ENCODE assay signal across 18 cellular contexts in genomic region chr1:44174630-44175029, GRCh38. TPM values are rescaled to one million over a fixed set of nuclear protein-coding genes. Genes with fewer than 3 reads are reported as not detected.
DNase-seq lines count a peak whose midpoint lies in the region; ATAC-seq and TF ChIP-seq lines count a peak whose summit lies in the region.
"Had no signal": no experiment of that assay in that cellular context is flagged by ENCODE, and none has a peak within 500 bp of the region (broad histone marks: within the 10 kb centered on the region; RNA-seq: fewer than 3 reads in every experiment).

No MANE protein-coding gene starts in this region.

- H2BK12ac ChIP-seq in neuronal stem cell (ENCODE audit: low read length): no peak overlapping the region

- H3K36me3 ChIP-seq in HCT116 (ENCODE audit: control insufficient read depth in 1 of 2, insufficient read depth in 2 of 2, low read length in 2 of 2) (no peaks in the 10 kb centered on the region), OCI-LY7 (ENCODE audit: insufficient read depth, low read length) (no peaks in the 10 kb centered on the region), adipocyte (ENCODE audit: control insufficient read depth, insufficient read depth, low read length, severe bottlenecking) (no peaks in the 10 kb centered on the region), neuronal stem cell (replicated peaks in 1 of 2; ENCODE audit: control insufficient read depth in 2 of 2, insufficient read depth in 2 of 2, low read length in 2 of 2) (no peaks in the 10 kb centered on the region)

- CTCF ChIA-PET in HCT116 (lab: Charles Lee): no interaction called here
- CTCF ChIA-PET in OCI-LY7 (lab: Charles Lee; ENCODE audit: unreplicated experiment): no interaction called here

- RAD21 ChIA-PET in HCT116 (lab: Charles Lee; ENCODE audit: low non-redundant PET in 1 of 2, low total read pairs in 2 of 2, uncharacterized antibody in 2 of 2, unreplicated experiment in 2 of 2): no interaction called here

- H2AFZ ChIP-seq in HCT116 (ENCODE audit: low read depth, low read length, poor library complexity, severe bottlenecking) (no peak overlapping the region), OCI-LY7 (ENCODE audit: low read length) (no peak overlapping the region), neuronal stem cell (ENCODE audit: low read length) (no peak overlapping the region)
- H2AFZ ChIP-seq: GM23338 had no signal

- H3K18ac ChIP-seq in neuronal stem cell (ENCODE audit: low read length): no peak overlapping the region

- TF ChIP-seq CTCF in HCT116 (IDR thresholded peaks at IDR 0.05 in 2 of 3, conservative IDR thresholded peaks at IDR 0.05 in 1 of 3; ENCODE audit: borderline replicate concordance in 1 of 3, insufficient read depth in 1 of 3, low read depth in 2 of 3, low read length in 2 of 3) (no peak), OCI-LY7 (conservative IDR thresholded peaks at IDR 0.05; ENCODE audit: low read length) (no peak), coronary artery (IDR thresholded peaks at IDR 0.05) (no peak)

- no peaks in the 10 kb centered on the region for H3K79me1 ChIP-seq in neuronal stem cell (ENCODE audit: low read depth, low read length)

- H3K9me3 ChIP-seq in HCT116 (ENCODE audit: control insufficient read depth in 1 of 2, insufficient read depth in 1 of 2, low read depth in 1 of 2, low read length in 2 of 2) (peaks cover 5 to 8% of the 10 kb centered on the region in 2 experiments; a peak in 3 of 4 replicates), OCI-LY7 (ENCODE audit: low read length) (peaks cover 24% of the 10 kb centered on the region), adipocyte (ENCODE audit: control insufficient read depth, low read length) (peaks cover 10% of the 10 kb centered on the region), neuronal stem cell (replicated peaks in 1 of 2; ENCODE audit: control insufficient read depth in 2 of 2, insufficient read depth in 1 of 2, low read depth in 1 of 2, low read length in 2 of 2) (peaks cover 3 to 8% of the 10 kb centered on the region in 2 donors)

- H3K79me2 ChIP-seq in HCT116 (ENCODE audit: insufficient read depth, low read length): no peaks in the 10 kb centered on the region
- H3K79me2 ChIP-seq in OCI-LY7 (ENCODE audit: insufficient read depth, low read depth, low read length): no peaks in the 10 kb centered on the region

- no TSS peak for BruUV-seq in HCT116 (replicated peaks; lab: Mats Ljungman, UMichigan)
- BruUV-seq in OCI-LY7 (replicated peaks; lab: Mats Ljungman, UMichigan): no TSS peak

- TF ChIP-seq POLR2A in HCT116 (IDR thresholded peaks at IDR 0.05; ENCODE audit: borderline replicate concordance, extremely low read depth, insufficient read depth, insufficient read length): no peak

- no peak for TF ChIP-seq RAD21 in HCT116 (IDR thresholded peaks at IDR 0.05; ENCODE audit: low read depth)

- no peak overlapping the region for H3K27ac ChIP-seq in HCT116 (ENCODE audit: low read depth, low read length)
- H3K27ac ChIP-seq in OCI-LY7 (ENCODE audit: low read depth, low read length, poor library complexity, severe bottlenecking): no peak overlapping the region
- no peak overlapping the region for H3K27ac ChIP-seq in neuronal stem cell (replicated peaks; ENCODE audit: low read length)
- no peak overlapping the region for H3K27ac ChIP-seq in coronary artery

- H4K8ac ChIP-seq in neuronal stem cell (ENCODE audit: low read depth, low read length): no peak overlapping the region

- no peak overlapping the region for H3K4ac ChIP-seq in neuronal stem cell (ENCODE audit: low read length)

- H3K9ac ChIP-seq in HCT116 (ENCODE audit: low read length) (no peak overlapping the region), adipocyte (ENCODE audit: low read length) (no peak overlapping the region), neuronal stem cell (ENCODE audit: low read depth, low read length, poor library complexity) (no peak overlapping the region)

- ATAC-seq in HCT116 (no peak), GM21367 (IDR thresholded peaks at IDR 0.05; ENCODE audit: unreplicated experiment) (no peak)
- ATAC-seq: GM23338 had no signal

- intact Hi-C loops in HCT116 (cut with micrococcal nuclease): no loop called here
- intact Hi-C loops in OCI-LY7 (cut with micrococcal nuclease; ENCODE audit: unreplicated experiment): no loop called here

- H3K4me1 ChIP-seq in HCT116 (ENCODE audit: control insufficient read depth in 1 of 2, insufficient read depth in 2 of 2, low read length in 2 of 2) (no peaks in the 10 kb centered on the region), OCI-LY7 (ENCODE audit: insufficient read depth, low read length, poor library complexity, severe bottlenecking) (no peaks in the 10 kb centered on the region), adipocyte (ENCODE audit: control insufficient read depth, insufficient read depth, low read length) (peaks cover 9% of the 10 kb centered on the region), neuronal stem cell (ENCODE audit: control insufficient read depth in 2 of 2, insufficient read depth in 1 of 2, low read depth in 1 of 2, low read length in 2 of 2) (peaks cover 0 to 11% of the 10 kb centered on the region in 2 donors)

- DNase-seq in HCT116 (ENCODE audit: low read depth, low spot score) (no peak), OCI-LY7 (ENCODE audit: low spot score) (peak; percentile 3), adipocyte (ENCODE audit: low read depth) (peak; percentile 16), neuronal stem cell (ENCODE audit: low spot score) (peak; percentile 11), coronary artery (ENCODE audit: low spot score) (no peak)
- no peak for DNase-seq in activated CD4-positive, alpha-beta T cell treated with anti-CD3 and anti-CD28 coated beads for 48 hours
- DNase-seq: C1 segment of cervical spinal cord; CD4-positive, alpha-beta memory T cell; COR-L47; DMS 273 treated with DMSO at 0.1 percent for 48 hours; DND-41; H9 had no signal

- POLR2A ChIA-PET in HCT116 (lab: Charles Lee) (no interaction called here), OCI-LY7 (lab: Charles Lee) (no interaction called here)

- no peak overlapping the region for H3K4me3 ChIP-seq in HCT116 (replicated peaks in 1 of 2; ENCODE audit: low read depth in 1 of 2, low read length in 2 of 2)
- H3K4me3 ChIP-seq in OCI-LY7 (ENCODE audit: low read depth, low read length, poor library complexity, severe bottlenecking): no peak overlapping the region
- H3K4me3 ChIP-seq in adipocyte (ENCODE audit: low read length): no peak overlapping the region
- no peak overlapping the region for H3K4me3 ChIP-seq in neuronal stem cell (ENCODE audit: low read length in 2 of 2)
- no peak overlapping the region for H3K4me3 ChIP-seq in coronary artery
- H3K4me3 ChIP-seq: GM23338 had no signal

- H4K20me1 ChIP-seq in HCT116 (ENCODE audit: insufficient read depth) (no peaks in the 10 kb centered on the region), OCI-LY7 (ENCODE audit: insufficient read depth, low read length) (no peaks in the 10 kb centered on the region)

- no peak overlapping the region for H2BK15ac ChIP-seq in neuronal stem cell (ENCODE audit: low read length)

- H2BK120ac ChIP-seq in neuronal stem cell (ENCODE audit: low read depth, low read length): no peak overlapping the region

- no peak overlapping the region for H3K4me2 ChIP-seq in HCT116 (ENCODE audit: low read length)
- H3K4me2 ChIP-seq in OCI-LY7 (ENCODE audit: low read length): no peak overlapping the region
- no peak overlapping the region for H3K4me2 ChIP-seq in neuronal stem cell (ENCODE audit: insufficient read depth, low read length, poor library complexity, severe bottlenecking)
- H3K4me2 ChIP-seq: GM23338 had no signal

- no peak overlapping the region for H2BK5ac ChIP-seq in neuronal stem cell (ENCODE audit: low read length)

- no peaks in the 10 kb centered on the region for H3K27me3 ChIP-seq in HCT116 (ENCODE audit: insufficient read depth, low read length)
- H3K27me3 ChIP-seq in adipocyte (replicated peaks; ENCODE audit: control insufficient read depth, insufficient read depth, low read length): no peaks in the 10 kb centered on the region
- H3K27me3 ChIP-seq in neuronal stem cell (ENCODE audit: control insufficient read depth in 3 of 3, insufficient read depth in 3 of 3, low read depth in 1 of 3, low read length in 3 of 3): no peaks in the 10 kb centered on the region

- H2AK5ac ChIP-seq in neuronal stem cell (ENCODE audit: low read depth, low read length): no peak overlapping the region

- no peak overlapping the region for H4K91ac ChIP-seq in neuronal stem cell (ENCODE audit: low read depth, low read length, poor library complexity)

- H3K23ac ChIP-seq in neuronal stem cell (ENCODE audit: low read depth, low read length, poor library complexity): no peak overlapping the region

- WGBS in neuronal stem cell (ENCODE audit: extremely low coverage in 2 of 2, insufficient read length in 2 of 2, insufficient replicate concordance in 1 of 2), 2 donors: no CpG with 5 or more reads among the region's 1 CpG

- no peak overlapping the region for H3K14ac ChIP-seq in neuronal stem cell (ENCODE audit: low read length)

- H3K9me2 ChIP-seq in HCT116 (ENCODE audit: insufficient read depth): no peaks in the 10 kb centered on the region
- H3K9me2 ChIP-seq in OCI-LY7 (ENCODE audit: insufficient read depth, low read length): no peaks in the 10 kb centered on the region

TF ChIP-seq in HCT116, 20 proteins besides CTCF, POLR2A, EP300 and RAD21 (continues in another document):
- 0 out of 2 replicates have a peak, but pooled peaks have one; percentile 49 for TF ChIP-seq CBX3 (IDR thresholded peaks at IDR 0.05; ENCODE audit: low read depth)
- no peak for TF ChIP-seq TCF7L2 (IDR thresholded peaks at IDR 0.05; ENCODE audit: borderline replicate concordance, extremely low read depth, insufficient read depth, insufficient read length)

RNA-seq across cellular contexts. Expression of gene KLF18, which starts 33.2 kb away (rescaled TPM):
- total RNA-seq in HCT116 (2021; ENCODE audit: unreplicated experiment): 0.07 TPM
- 0.05 and 0.07 TPM in 2 replicates for polyA plus RNA-seq in HCT116 (2012)
- not detected in 2 replicates for total RNA-seq in OCI-LY7 (2014; rRNA removed; shearing (Covaris generic))
- total RNA-seq in OCI-LY7 (2022): not detected in 2 replicates
- not detected for polyA plus RNA-seq in neuronal stem cell (2013, experiment 1 of 2)
- not detected for polyA plus RNA-seq in neuronal stem cell (2013, experiment 2 of 2)
- total RNA-seq: A172; A673; CD4-positive, alpha-beta memory T cell; H4 had no signal
- polyA plus RNA-seq: BJ; CD4-positive, alpha-beta memory T cell; GM23338 had no signal

RNA-seq across cellular contexts. Expression of gene DMAP1, which starts 38.6 kb away (rescaled TPM):
- total RNA-seq in HCT116 (2021; ENCODE audit: unreplicated experiment): 27.8 TPM
- polyA plus RNA-seq in HCT116 (2012): 23.6 and 24.0 TPM in 2 replicates
- 35.4 and 56.8 TPM in 2 replicates for total RNA-seq in OCI-LY7 (2014; rRNA removed; shearing (Covaris generic))
- 53.0 and 55.9 TPM in 2 replicates for total RNA-seq in OCI-LY7 (2022)
- 31.9 TPM for polyA plus RNA-seq in neuronal stem cell (2013, experiment 1 of 2)
- polyA plus RNA-seq in neuronal stem cell (2013, experiment 2 of 2): 31.3 TPM

RNA-seq across cellular contexts. Expression of gene KLF17, which starts 56.0 kb away (rescaled TPM):
- total RNA-seq in HCT116 (2021; ENCODE audit: unreplicated experiment) (not detected), OCI-LY7 (2022) (not detected in 2 replicates)
- polyA plus RNA-seq in HCT116 (2012): not detected in 2 replicates
- total RNA-seq in OCI-LY7 (2014; rRNA removed; shearing (Covaris generic)): not detected in 2 replicates
- not detected for polyA plus RNA-seq in neuronal stem cell (2013, experiment 1 of 2)
- polyA plus RNA-seq in neuronal stem cell (2013, experiment 2 of 2): not detected
- total RNA-seq: A172; A673; CD4-positive, alpha-beta memory T cell; GM23338; H4 had no signal
- polyA plus RNA-seq: CD4-positive, alpha-beta memory T cell; GM23338 had no signal

Comparison
In these comparisons a context has a peak if more than half of its experiments do, and no peak if none do; other contexts are left out.
1. DNase-seq: peak in OCI-LY7 (single experiment), adipocyte (single experiment) and neuronal stem cell (single experiment); none in HCT116 (single experiment), activated CD4-positive, alpha-beta T cell treated with anti-CD3 and anti-CD28 coated beads for 48 hours (single experiment) and coronary artery (single experiment).